In the genomic region with DNA sequence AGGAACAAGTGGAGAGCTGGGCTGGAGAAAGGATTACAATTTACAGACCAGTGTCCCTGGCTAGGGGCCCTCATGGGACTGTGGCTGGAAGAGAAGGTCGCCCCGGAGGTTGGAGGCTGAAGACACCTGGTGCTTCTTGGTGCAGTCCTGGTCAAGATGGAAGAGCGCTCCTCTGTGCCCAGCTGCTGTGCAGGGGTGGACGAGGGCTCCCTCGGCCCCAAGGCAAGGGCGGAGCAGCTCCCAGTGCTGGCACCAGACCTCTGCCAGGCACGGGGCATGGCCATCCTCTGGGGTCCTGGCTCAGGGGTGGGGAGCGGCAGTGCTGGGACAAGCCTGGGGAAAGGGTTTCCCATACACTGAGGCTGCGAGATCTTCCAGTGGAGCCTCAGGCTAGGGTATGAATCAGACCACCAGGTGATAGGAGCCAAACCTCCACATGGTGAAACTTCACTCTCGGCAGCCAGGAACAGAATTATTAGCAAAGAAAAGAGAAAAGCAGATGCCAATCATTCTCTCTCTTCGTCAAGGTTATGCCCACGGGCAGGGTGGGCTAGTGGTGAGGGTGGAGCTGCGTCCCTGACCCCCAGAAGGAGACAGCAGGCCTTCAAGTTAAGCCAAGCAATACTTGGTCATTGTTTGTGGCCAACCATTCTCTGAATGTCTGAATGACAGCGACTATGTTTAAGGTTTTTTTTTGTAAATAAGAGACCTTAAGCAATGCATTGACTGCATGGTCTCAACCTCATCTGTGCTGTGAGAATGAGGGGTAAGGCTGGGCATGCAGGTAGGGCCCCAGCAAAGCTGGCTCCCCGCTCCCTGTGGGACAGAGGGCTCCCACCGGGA, we compare ENCODE assay signal across 1 cellular context.
TF ChIP-seq lines count a peak whose summit lies in the region.

No MANE protein-coding gene starts in this region.

TF ChIP-seq in K562, 482 proteins besides CTCF, POLR2A, EP300 and RAD21 (continued from another document and continues in another):
- TF ChIP-seq ZNF217 (CRISPR knock-in tag; IDR thresholded peaks at IDR 0.05): no peak
- no peak for TF ChIP-seq RBM14 (IDR thresholded peaks at IDR 0.05; ENCODE audit: borderline replicate concordance, insufficient read depth, low read depth, low read length)
- no peak for TF ChIP-seq SIRT6 (IDR thresholded peaks at IDR 0.05; ENCODE audit: low read depth, low read length)
- no peak for TF ChIP-seq CHCHD3 (CRISPR knock-in tag; IDR thresholded peaks at IDR 0.05)
- TF ChIP-seq NCOR1 (IDR thresholded peaks at IDR 0.05): no peak
- no peak for TF ChIP-seq TEAD4 (IDR thresholded peaks at IDR 0.05; ENCODE audit: low read length)
- no peak for TF ChIP-seq TEAD4 (CRISPR knock-in tag; IDR thresholded peaks at IDR 0.05; ENCODE audit: borderline replicate concordance)
- no peak for TF ChIP-seq ZNF23 (CRISPR knock-in tag; IDR thresholded peaks at IDR 0.05)
- TF ChIP-seq, protein P1, sequence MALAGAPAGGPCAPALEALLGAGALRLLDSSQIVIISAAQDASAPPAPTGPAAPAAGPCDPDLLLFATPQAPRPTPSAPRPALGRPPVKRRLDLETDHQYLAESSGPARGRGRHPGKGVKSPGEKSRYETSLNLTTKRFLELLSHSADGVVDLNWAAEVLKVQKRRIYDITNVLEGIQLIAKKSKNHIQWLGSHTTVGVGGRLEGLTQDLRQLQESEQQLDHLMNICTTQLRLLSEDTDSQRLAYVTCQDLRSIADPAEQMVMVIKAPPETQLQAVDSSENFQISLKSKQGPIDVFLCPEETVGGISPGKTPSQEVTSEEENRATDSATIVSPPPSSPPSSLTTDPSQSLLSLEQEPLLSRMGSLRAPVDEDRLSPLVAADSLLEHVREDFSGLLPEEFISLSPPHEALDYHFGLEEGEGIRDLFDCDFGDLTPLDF (CRISPR knock-in tag; IDR thresholded peaks at IDR 0.05): 0 out of 2 replicates have a peak, but pooled peaks have one; percentile 49
- TF ChIP-seq SUPT5H (IDR thresholded peaks at IDR 0.05): no peak
- TF ChIP-seq, protein P2, sequence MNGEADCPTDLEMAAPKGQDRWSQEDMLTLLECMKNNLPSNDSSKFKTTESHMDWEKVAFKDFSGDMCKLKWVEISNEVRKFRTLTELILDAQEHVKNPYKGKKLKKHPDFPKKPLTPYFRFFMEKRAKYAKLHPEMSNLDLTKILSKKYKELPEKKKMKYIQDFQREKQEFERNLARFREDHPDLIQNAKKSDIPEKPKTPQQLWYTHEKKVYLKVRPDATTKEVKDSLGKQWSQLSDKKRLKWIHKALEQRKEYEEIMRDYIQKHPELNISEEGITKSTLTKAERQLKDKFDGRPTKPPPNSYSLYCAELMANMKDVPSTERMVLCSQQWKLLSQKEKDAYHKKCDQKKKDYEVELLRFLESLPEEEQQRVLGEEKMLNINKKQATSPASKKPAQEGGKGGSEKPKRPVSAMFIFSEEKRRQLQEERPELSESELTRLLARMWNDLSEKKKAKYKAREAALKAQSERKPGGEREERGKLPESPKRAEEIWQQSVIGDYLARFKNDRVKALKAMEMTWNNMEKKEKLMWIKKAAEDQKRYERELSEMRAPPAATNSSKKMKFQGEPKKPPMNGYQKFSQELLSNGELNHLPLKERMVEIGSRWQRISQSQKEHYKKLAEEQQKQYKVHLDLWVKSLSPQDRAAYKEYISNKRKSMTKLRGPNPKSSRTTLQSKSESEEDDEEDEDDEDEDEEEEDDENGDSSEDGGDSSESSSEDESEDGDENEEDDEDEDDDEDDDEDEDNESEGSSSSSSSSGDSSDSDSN (IDR thresholded peaks at IDR 0.05; ENCODE audit: borderline replicate concordance in 1 of 2, low read depth in 2 of 2, low read length in 2 of 2): no peak
- no peak for TF ChIP-seq TEAD2 (tag; IDR thresholded peaks at IDR 0.05)
- TF ChIP-seq, protein P3, sequence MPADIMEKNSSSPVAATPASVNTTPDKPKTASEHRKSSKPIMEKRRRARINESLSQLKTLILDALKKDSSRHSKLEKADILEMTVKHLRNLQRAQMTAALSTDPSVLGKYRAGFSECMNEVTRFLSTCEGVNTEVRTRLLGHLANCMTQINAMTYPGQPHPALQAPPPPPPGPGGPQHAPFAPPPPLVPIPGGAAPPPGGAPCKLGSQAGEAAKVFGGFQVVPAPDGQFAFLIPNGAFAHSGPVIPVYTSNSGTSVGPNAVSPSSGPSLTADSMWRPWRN (IDR thresholded peaks at IDR 0.05; ENCODE audit: low read depth): no peak
- no peak for TF ChIP-seq ARHGAP35 (IDR thresholded peaks at IDR 0.05; ENCODE audit: partially characterized antibody)
- TF ChIP-seq FUS (optimal IDR thresholded peaks at IDR 0.05; ENCODE audit: low read depth, low read length): no peak
- no peak for TF ChIP-seq PRPF4 (IDR thresholded peaks at IDR 0.05; ENCODE audit: insufficient read depth, low read depth, low read length, poor library complexity, severe bottlenecking)
- TF ChIP-seq RBM39 (optimal IDR thresholded peaks at IDR 0.05; ENCODE audit: low read depth, low read length): no peak
- no peak for TF ChIP-seq POLR2H (tag; IDR thresholded peaks at IDR 0.05; ENCODE audit: low read depth)
- TF ChIP-seq ARID1B (IDR thresholded peaks at IDR 0.05): no peak
- TF ChIP-seq, protein P4, sequence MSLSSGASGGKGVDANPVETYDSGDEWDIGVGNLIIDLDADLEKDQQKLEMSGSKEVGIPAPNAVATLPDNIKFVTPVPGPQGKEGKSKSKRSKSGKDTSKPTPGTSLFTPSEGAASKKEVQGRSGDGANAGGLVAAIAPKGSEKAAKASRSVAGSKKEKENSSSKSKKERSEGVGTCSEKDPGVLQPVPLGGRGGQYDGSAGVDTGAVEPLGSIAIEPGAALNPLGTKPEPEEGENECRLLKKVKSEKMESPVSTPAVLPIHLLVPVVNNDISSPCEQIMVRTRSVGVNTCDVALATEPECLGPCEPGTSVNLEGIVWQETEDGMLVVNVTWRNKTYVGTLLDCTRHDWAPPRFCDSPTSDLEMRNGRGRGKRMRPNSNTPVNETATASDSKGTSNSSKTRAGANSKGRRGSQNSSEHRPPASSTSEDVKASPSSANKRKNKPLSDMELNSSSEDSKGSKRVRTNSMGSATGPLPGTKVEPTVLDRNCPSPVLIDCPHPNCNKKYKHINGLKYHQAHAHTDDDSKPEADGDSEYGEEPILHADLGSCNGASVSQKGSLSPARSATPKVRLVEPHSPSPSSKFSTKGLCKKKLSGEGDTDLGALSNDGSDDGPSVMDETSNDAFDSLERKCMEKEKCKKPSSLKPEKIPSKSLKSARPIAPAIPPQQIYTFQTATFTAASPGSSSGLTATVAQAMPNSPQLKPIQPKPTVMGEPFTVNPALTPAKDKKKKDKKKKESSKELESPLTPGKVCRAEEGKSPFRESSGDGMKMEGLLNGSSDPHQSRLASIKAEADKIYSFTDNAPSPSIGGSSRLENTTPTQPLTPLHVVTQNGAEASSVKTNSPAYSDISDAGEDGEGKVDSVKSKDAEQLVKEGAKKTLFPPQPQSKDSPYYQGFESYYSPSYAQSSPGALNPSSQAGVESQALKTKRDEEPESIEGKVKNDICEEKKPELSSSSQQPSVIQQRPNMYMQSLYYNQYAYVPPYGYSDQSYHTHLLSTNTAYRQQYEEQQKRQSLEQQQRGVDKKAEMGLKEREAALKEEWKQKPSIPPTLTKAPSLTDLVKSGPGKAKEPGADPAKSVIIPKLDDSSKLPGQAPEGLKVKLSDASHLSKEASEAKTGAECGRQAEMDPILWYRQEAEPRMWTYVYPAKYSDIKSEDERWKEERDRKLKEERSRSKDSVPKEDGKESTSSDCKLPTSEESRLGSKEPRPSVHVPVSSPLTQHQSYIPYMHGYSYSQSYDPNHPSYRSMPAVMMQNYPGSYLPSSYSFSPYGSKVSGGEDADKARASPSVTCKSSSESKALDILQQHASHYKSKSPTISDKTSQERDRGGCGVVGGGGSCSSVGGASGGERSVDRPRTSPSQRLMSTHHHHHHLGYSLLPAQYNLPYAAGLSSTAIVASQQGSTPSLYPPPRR (CRISPR knock-in tag; IDR thresholded peaks at IDR 0.05; ENCODE audit: borderline replicate concordance): no peak
- TF ChIP-seq, protein P5, sequence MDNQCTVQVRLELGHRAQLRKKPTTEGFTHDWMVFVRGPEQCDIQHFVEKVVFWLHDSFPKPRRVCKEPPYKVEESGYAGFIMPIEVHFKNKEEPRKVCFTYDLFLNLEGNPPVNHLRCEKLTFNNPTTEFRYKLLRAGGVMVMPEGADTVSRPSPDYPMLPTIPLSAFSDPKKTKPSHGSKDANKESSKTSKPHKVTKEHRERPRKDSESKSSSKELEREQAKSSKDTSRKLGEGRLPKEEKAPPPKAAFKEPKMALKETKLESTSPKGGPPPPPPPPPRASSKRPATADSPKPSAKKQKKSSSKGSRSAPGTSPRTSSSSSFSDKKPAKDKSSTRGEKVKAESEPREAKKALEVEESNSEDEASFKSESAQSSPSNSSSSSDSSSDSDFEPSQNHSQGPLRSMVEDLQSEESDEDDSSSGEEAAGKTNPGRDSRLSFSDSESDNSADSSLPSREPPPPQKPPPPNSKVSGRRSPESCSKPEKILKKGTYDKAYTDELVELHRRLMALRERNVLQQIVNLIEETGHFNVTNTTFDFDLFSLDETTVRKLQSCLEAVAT (IDR thresholded peaks at IDR 0.05): no peak
- no peak for TF ChIP-seq NCOA6 (IDR thresholded peaks at IDR 0.05)
- TF ChIP-seq, protein P6, sequence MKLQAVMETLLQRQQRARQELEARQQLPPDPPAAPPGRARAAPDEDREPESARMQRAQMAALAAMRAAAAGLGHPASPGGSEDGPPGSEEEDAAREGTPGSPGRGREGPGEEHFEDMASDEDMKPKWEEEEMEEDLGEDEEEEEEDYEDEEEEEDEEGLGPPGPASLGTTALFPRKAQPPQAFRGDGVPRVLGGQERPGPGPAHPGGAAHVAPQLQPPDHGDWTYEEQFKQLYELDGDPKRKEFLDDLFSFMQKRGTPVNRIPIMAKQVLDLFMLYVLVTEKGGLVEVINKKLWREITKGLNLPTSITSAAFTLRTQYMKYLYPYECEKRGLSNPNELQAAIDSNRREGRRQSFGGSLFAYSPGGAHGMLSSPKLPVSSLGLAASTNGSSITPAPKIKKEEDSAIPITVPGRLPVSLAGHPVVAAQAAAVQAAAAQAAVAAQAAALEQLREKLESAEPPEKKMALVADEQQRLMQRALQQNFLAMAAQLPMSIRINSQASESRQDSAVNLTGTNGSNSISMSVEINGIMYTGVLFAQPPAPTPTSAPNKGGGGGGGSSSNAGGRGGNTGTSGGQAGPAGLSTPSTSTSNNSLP (IDR thresholded peaks at IDR 0.05; ENCODE audit: borderline replicate concordance, low read depth, low read length): no peak
- TF ChIP-seq, protein P7, sequence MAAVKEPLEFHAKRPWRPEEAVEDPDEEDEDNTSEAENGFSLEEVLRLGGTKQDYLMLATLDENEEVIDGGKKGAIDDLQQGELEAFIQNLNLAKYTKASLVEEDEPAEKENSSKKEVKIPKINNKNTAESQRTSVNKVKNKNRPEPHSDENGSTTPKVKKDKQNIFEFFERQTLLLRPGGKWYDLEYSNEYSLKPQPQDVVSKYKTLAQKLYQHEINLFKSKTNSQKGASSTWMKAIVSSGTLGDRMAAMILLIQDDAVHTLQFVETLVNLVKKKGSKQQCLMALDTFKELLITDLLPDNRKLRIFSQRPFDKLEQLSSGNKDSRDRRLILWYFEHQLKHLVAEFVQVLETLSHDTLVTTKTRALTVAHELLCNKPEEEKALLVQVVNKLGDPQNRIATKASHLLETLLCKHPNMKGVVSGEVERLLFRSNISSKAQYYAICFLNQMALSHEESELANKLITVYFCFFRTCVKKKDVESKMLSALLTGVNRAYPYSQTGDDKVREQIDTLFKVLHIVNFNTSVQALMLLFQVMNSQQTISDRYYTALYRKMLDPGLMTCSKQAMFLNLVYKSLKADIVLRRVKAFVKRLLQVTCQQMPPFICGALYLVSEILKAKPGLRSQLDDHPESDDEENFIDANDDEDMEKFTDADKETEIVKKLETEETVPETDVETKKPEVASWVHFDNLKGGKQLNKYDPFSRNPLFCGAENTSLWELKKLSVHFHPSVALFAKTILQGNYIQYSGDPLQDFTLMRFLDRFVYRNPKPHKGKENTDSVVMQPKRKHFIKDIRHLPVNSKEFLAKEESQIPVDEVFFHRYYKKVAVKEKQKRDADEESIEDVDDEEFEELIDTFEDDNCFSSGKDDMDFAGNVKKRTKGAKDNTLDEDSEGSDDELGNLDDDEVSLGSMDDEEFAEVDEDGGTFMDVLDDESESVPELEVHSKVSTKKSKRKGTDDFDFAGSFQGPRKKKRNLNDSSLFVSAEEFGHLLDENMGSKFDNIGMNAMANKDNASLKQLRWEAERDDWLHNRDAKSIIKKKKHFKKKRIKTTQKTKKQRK (IDR thresholded peaks at IDR 0.05; ENCODE audit: borderline replicate concordance, low read depth, low read length): no peak
- TF ChIP-seq JUN (IDR thresholded peaks at IDR 0.05; ENCODE audit: borderline replicate concordance, low read depth, low read length): no peak
- TF ChIP-seq JUN (CRISPR knock-in tag; IDR thresholded peaks at IDR 0.05; ENCODE audit: borderline replicate concordance): no peak
- peak; percentile 34; the same call in 1 of the 2 replicates for TF ChIP-seq RBFOX2 (IDR thresholded peaks at IDR 0.05; ENCODE audit: low read depth, low read length)
- TF ChIP-seq NFYB (IDR thresholded peaks at IDR 0.05; ENCODE audit: extremely low read depth, insufficient read length): no peak
- TF ChIP-seq ATF7 (IDR thresholded peaks at IDR 0.05): no peak
- TF ChIP-seq BRCA1 (IDR thresholded peaks at IDR 0.05): no peak
- no peak; the same call in 1 of the 2 replicates for TF ChIP-seq BRCA1 (CRISPR knock-in tag; IDR thresholded peaks at IDR 0.05)
- no peak for TF ChIP-seq C11orf30 (IDR thresholded peaks at IDR 0.05; ENCODE audit: low read depth)
- TF ChIP-seq, protein P8, sequence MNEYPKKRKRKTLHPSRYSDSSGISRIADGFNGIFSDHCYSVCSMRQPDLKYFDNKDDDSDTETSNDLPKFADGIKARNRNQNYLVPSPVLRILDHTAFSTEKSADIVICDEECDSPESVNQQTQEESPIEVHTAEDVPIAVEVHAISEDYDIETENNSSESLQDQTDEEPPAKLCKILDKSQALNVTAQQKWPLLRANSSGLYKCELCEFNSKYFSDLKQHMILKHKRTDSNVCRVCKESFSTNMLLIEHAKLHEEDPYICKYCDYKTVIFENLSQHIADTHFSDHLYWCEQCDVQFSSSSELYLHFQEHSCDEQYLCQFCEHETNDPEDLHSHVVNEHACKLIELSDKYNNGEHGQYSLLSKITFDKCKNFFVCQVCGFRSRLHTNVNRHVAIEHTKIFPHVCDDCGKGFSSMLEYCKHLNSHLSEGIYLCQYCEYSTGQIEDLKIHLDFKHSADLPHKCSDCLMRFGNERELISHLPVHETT (CRISPR knock-in tag; conservative IDR thresholded peaks at IDR 0.05 in 1 of 2, IDR thresholded peaks at IDR 0.05 in 1 of 2): no peak
- TF ChIP-seq ZFX (CRISPR knock-in tag; IDR thresholded peaks at IDR 0.05): 0 out of 2 replicates have a peak, but pooled peaks have one; percentile 8
- TF ChIP-seq, protein P9, sequence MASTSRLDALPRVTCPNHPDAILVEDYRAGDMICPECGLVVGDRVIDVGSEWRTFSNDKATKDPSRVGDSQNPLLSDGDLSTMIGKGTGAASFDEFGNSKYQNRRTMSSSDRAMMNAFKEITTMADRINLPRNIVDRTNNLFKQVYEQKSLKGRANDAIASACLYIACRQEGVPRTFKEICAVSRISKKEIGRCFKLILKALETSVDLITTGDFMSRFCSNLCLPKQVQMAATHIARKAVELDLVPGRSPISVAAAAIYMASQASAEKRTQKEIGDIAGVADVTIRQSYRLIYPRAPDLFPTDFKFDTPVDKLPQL (IDR thresholded peaks at IDR 0.05; ENCODE audit: extremely low read depth, insufficient read length): no peak
- no peak for TF ChIP-seq RBM34 (IDR thresholded peaks at IDR 0.05; ENCODE audit: borderline replicate concordance, insufficient read depth, low read length)
- TF ChIP-seq ZFP1 (CRISPR knock-in tag; IDR thresholded peaks at IDR 0.05): no peak
- TF ChIP-seq MCM3 (IDR thresholded peaks at IDR 0.05): no peak
